Comparison of ENCODE assay signal across 14 cellular contexts in genomic region chr1:162056568-162056967, GRCh38. TPM values are rescaled to one million over a fixed set of nuclear protein-coding genes. Genes with fewer than 3 reads are reported as not detected.
"Had no signal": no experiment of that assay in that cellular context is flagged by ENCODE, and none has a peak within 500 bp of the region (broad histone marks: within the 10 kb centered on the region; RNA-seq: fewer than 3 reads in every experiment).

No MANE protein-coding gene starts in this region.

- H3K4me3 ChIP-seq: adrenal gland, body of pancreas, esophagus squamous epithelium, left lung, lower lobe of right lung, mucosa of descending colon, tibial nerve had no signal

- H3K36me3 ChIP-seq: adrenal gland, esophagus squamous epithelium, left lung, lower lobe of right lung, tibial nerve, WERI-Rb-1 had no signal

- H3K4me1 ChIP-seq: adrenal gland, body of pancreas, esophagus squamous epithelium, left lung, lower lobe of right lung had no signal

- FAIRE-seq: colon had no signal

- H3K9me3 ChIP-seq: adrenal gland, body of pancreas, esophagus squamous epithelium, left lung, lower lobe of right lung, mucosa of descending colon, tibial nerve had no signal

- H3K27ac ChIP-seq: adrenal gland, body of pancreas, epithelial cell of prostate, esophagus squamous epithelium, left lung, lower lobe of right lung, tibial nerve, WERI-Rb-1 had no signal

- H3K27me3 ChIP-seq: adrenal gland, body of pancreas, left lung, tibial nerve had no signal

- DNase-seq: esophagus squamous epithelium; stimulated activated CD4-positive, alpha-beta T cell treated with anti-CD3 and anti-CD28 coated beads, Interleukin-2, amount 100 ng/mL, for 48 hours; stimulated activated naive CD4-positive, alpha-beta T cell treated with Interleukin-2 at 50 U/mL for 16 hours had no signal

RNA-seq across cellular contexts. Expression of gene NOS1AP, which starts 12.9 kb away (rescaled TPM):
- total RNA-seq: osteoblast had no signal

RNA-seq across cellular contexts. Expression of gene OLFML2B, which starts 32.9 kb away (rescaled TPM):
- total RNA-seq: natural killer cell treated with Interleukin-12 subunit alpha and Interleukin-12 subunit beta and Interleukin-15 and Interleukin-18, amount 100 ng/mL, for 72 hours had no signal
